ENCODE assay signal across 21 cellular contexts in the genomic region with DNA sequence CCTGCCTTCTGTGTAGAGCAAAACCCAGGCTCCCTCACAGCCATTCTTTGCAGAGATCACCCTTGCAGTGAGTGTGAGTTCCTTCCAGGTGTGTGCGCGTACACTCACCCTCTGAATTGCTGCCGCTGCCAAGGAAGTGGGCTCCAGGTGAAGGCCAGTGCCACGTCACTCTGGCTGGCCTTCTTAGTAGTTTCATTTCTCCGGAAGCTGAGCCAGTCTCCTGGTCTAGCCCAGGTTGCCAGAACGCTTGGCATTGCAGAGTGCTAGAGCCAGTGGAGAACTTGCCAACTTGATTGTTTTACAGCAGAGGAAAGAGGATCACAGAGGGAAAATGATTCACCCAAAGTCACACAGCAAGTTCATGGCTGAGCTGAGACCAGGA. TPM values are rescaled to one million over a fixed set of nuclear protein-coding genes. Genes with fewer than 3 reads are reported as not detected.
DNase-seq lines count a peak whose midpoint lies in the region; ATAC-seq and TF ChIP-seq lines count a peak whose summit lies in the region.
"Had no signal": no experiment of that assay in that cellular context is flagged by ENCODE, and none has a peak within 500 bp of the region (broad histone marks: within the 10 kb centered on the region; RNA-seq: fewer than 3 reads in every experiment).

No MANE protein-coding gene starts in this region.

- peak; percentile 37 for ATAC-seq in SK-N-SH treated with all-trans-retinoic acid at 6 μM for 48 hours
- ATAC-seq in right lobe of liver, result peak; percentile 75 to 92 (median 86)
- no peak for ATAC-seq in GM21390 (IDR thresholded peaks at IDR 0.05; ENCODE audit: unreplicated experiment)
- ATAC-seq in HG03354 (IDR thresholded peaks at IDR 0.05; ENCODE audit: poor library complexity, severe bottlenecking, unreplicated experiment), result no peak
- ATAC-seq: T-cell had no signal

- no peak overlapping the region for H3K4me2 ChIP-seq in SK-N-SH

- no peaks in the 10 kb centered on the region for H3K9me3 Mint-ChIP-seq in CD8-positive, alpha-beta memory T cell
- H3K9me3 Mint-ChIP-seq: CD4-positive, alpha-beta memory T cell; dendritic cell treated with granulocyte-macrophage colony-stimulating factor and Interleukin-4, amounts not matched to agents 40 ng/mL and 50 ng/mL, for 4 days; nephron; T-cell had no signal

- no peaks in the 10 kb centered on the region for H3K36me3 Mint-ChIP-seq in CD8-positive, alpha-beta memory T cell
- H3K36me3 Mint-ChIP-seq: CD4-positive, alpha-beta memory T cell; T-cell had no signal

- POLR2A ChIA-PET in SK-N-SH (lab: Yijun Ruan, JAX), result interaction anchor here (1.3 to 1.5 kb wide), 2 partner anchors 12 kb away, joined by 4 to 8 read pairs; a partner anchor contains a TSS
- POLR2A ChIA-PET in CD8-positive, alpha-beta memory T cell (lab: Charles Lee), result interaction anchor here (0.7 to 1.2 kb wide), 2 partner anchors 11 to 13 kb away, joined by 3 to 4 read pairs; a partner anchor contains a TSS

- no peaks in the 10 kb centered on the region for H4K20me1 ChIP-seq in SK-N-SH (ENCODE audit: insufficient read depth)

- CTCF ChIA-PET in SK-N-SH (lab: Yijun Ruan, JAX), result interaction anchor here (1.4 to 9.9 kb wide), 6 partner anchors 9 to 87 kb away, joined by 3 to 63 read pairs (median 24); a partner anchor contains a TSS
- CTCF ChIA-PET in CD8-positive, alpha-beta memory T cell (lab: Charles Lee), result interaction anchor here (0.8 to 1.9 kb wide), 7 partner anchors 11 to 110 kb away, joined by 3 to 8 read pairs (median 3); a partner anchor contains a TSS

- H3K4me1 Mint-ChIP-seq in CD8-positive, alpha-beta memory T cell, result no peaks in the 10 kb centered on the region
- H3K4me1 Mint-ChIP-seq: CD4-positive, alpha-beta memory T cell; nephron; T-cell had no signal

- TF ChIP-seq CTCF in SK-N-SH (IDR thresholded peaks at IDR 0.05) (no peak), colonic mucosa (IDR thresholded peaks at IDR 0.05) (no peak), right lobe of liver (IDR thresholded peaks at IDR 0.05) (no peak), stomach (IDR thresholded peaks at IDR 0.05) (no peak)

- intact Hi-C loops in colonic mucosa (cut with DNase I) (no loop called here), right lobe of liver (cut with DNase I) (no loop called here), stomach (cut with DNase I; ENCODE audit: low total_unique reads) (loop anchor here (5.0 kb wide), 1 partner anchor 51 kb away; a partner anchor contains a TSS)

- H3K4me3 ChIP-seq in SK-N-SH (ENCODE audit: low read depth in 2 of 2, low read length in 1 of 2) (no peak overlapping the region), colonic mucosa (no peak overlapping the region), right lobe of liver (no peak overlapping the region), stomach (no peak overlapping the region)
- H3K4me3 ChIP-seq in CD8-positive, alpha-beta memory T cell (ENCODE audit: low read length), result no peak overlapping the region
- H3K4me3 ChIP-seq: ascending aorta, sigmoid colon had no signal

- TF ChIP-seq RAD21 in SK-N-SH (IDR thresholded peaks at IDR 0.05; ENCODE audit: low read length), result no peak

- TF ChIP-seq EP300 in SK-N-SH (IDR thresholded peaks at IDR 0.05; ENCODE audit: borderline replicate concordance in 1 of 2, low read depth in 1 of 2, low read length in 1 of 2) (no peak), stomach (IDR thresholded peaks at IDR 0.05) (no peak)

- H3K27ac ChIP-seq in SK-N-SH (ENCODE audit: low read depth in 2 of 2, low read length in 1 of 2) (no peak overlapping the region), colonic mucosa (peak overlapping the region; percentile 72), right lobe of liver (peak overlapping the region in 1 of 3 donors; percentile 16), stomach (peak overlapping the region in 4 of 5 donors; percentile 26 to 74 (median 50))
- H3K27ac ChIP-seq in CD8-positive, alpha-beta memory T cell (ENCODE audit: low read depth, low read length), result no peak overlapping the region
- H3K27ac ChIP-seq: ascending aorta, sigmoid colon, WERI-Rb-1 had no signal

- DNase-seq in SK-N-SH, result no peak
- peak; percentile 63 for DNase-seq in colonic mucosa
- peak in 2 of 3 donors; percentile 55 to 79 for DNase-seq in right lobe of liver
- peak; percentile 89 for DNase-seq in stomach
- DNase-seq in CD8-positive, alpha-beta memory T cell, result no peak
- DNase-seq: 8988T; activated CD8-positive, alpha-beta memory T cell treated with anti-CD3 and anti-CD28 coated beads for 24 hours; activated effector memory CD4-positive, alpha-beta T cell treated with Interleukin-2 at 50 U/mL for 16 hours; CD4-positive, alpha-beta memory T cell; NCI-H2081 treated with DMSO at 0.1 percent for 48 hours; NCI-H526; sigmoid colon; stimulated activated CD4-positive, alpha-beta T cell treated with anti-CD3 and anti-CD28 coated beads, Interleukin-4, amount 100 ng/mL, for 24 hours; T-cell; WERI-Rb-1 had no signal

- H3F3A ChIP-seq in SK-N-SH (replicated peaks; ENCODE audit: insufficient read depth), result no peaks in the 10 kb centered on the region

- TF ChIP-seq POLR2A in right lobe of liver (IDR thresholded peaks at IDR 0.05), result no peak
- TF ChIP-seq POLR2A in stomach (IDR thresholded peaks at IDR 0.05), result no peak

- H3K4me1 ChIP-seq in SK-N-SH (ENCODE audit: control insufficient read depth in 1 of 2, insufficient read depth in 2 of 2, low read depth in 1 of 2, low read length in 1 of 2), result no peaks in the 10 kb centered on the region; a peak in 1 of 4 replicates
- peaks cover 4% of the 10 kb centered on the region for H3K4me1 ChIP-seq in colonic mucosa
- H3K4me1 ChIP-seq in right lobe of liver, result peaks cover 0 to 10% (median 4%) of the 10 kb centered on the region in 4 donors
- H3K4me1 ChIP-seq in stomach, result peaks cover 6 to 31% (median 18%) of the 10 kb centered on the region in 4 donors
- peaks cover 9% of the 10 kb centered on the region for H3K4me1 ChIP-seq in CD8-positive, alpha-beta memory T cell (ENCODE audit: insufficient read depth, low read length)

- H3K27me3 ChIP-seq in SK-N-SH (ENCODE audit: insufficient read depth), result 0 out of 2 replicates have a peak, but pooled peaks cover 5% of the 10 kb centered on the region
- no peaks in the 10 kb centered on the region for H3K27me3 ChIP-seq in colonic mucosa
- no peaks in the 10 kb centered on the region for H3K27me3 ChIP-seq in right lobe of liver
- H3K27me3 ChIP-seq in stomach, result no peaks in the 10 kb centered on the region
- no peaks in the 10 kb centered on the region for H3K27me3 ChIP-seq in CD8-positive, alpha-beta memory T cell (ENCODE audit: insufficient read depth, low read length, poor library complexity, severe bottlenecking)
- H3K27me3 ChIP-seq: ascending aorta, sigmoid colon had no signal

- 59% methylated on average over 6 of the region's 6 CpGs for WGBS in SK-N-SH (ENCODE audit: low lambda C conversion rate)
- 23% methylated on average over 6 of the region's 6 CpGs for WGBS in right lobe of liver (ENCODE audit: insufficient coverage, low coverage, low lambda C conversion rate, missing lambda C conversion rate)
- 24 to 39% (median 39%) methylated on average over 5 to 6 of the region's 6 CpGs for WGBS in stomach, 5 donors

- H3K36me3 ChIP-seq in SK-N-SH (replicated peaks in 1 of 2; ENCODE audit: control insufficient read depth in 1 of 2, insufficient read depth in 2 of 2, low read length in 1 of 2), result peaks cover 0 to 4% of the 10 kb centered on the region in 2 experiments
- H3K36me3 ChIP-seq in colonic mucosa, result no peaks in the 10 kb centered on the region
- H3K36me3 ChIP-seq in right lobe of liver, result no peaks in the 10 kb centered on the region
- H3K36me3 ChIP-seq in stomach, result peaks cover 0 to 30% (median 24%) of the 10 kb centered on the region in 4 donors
- H3K36me3 ChIP-seq in CD8-positive, alpha-beta memory T cell (ENCODE audit: insufficient read depth, low read length), result no peaks in the 10 kb centered on the region

- H3K9ac ChIP-seq in SK-N-SH, result no peak overlapping the region
- peak overlapping the region in 1 of 2 donors; percentile 28 for H3K9ac ChIP-seq in colonic mucosa (ENCODE audit: low read depth in 2 of 2, low read length in 2 of 2)

- H3K9me2 ChIP-seq in SK-N-SH, result no peaks in the 10 kb centered on the region

- H2AFZ ChIP-seq in SK-N-SH (ENCODE audit: low read depth), result no peak overlapping the region

- no peaks in the 10 kb centered on the region for H3K9me3 ChIP-seq in SK-N-SH
- no peaks in the 10 kb centered on the region for H3K9me3 ChIP-seq in colonic mucosa
- no peaks in the 10 kb centered on the region for H3K9me3 ChIP-seq in right lobe of liver
- no peaks in the 10 kb centered on the region for H3K9me3 ChIP-seq in stomach
- H3K9me3 ChIP-seq in CD8-positive, alpha-beta memory T cell (ENCODE audit: low read length), result no peaks in the 10 kb centered on the region
- H3K9me3 ChIP-seq: ascending aorta, sigmoid colon had no signal

- H3K4me3 Mint-ChIP-seq in CD8-positive, alpha-beta memory T cell, result no peak overlapping the region
- H3K4me3 Mint-ChIP-seq: CD4-positive, alpha-beta memory T cell; dendritic cell treated with granulocyte-macrophage colony-stimulating factor and Interleukin-4, amounts not matched to agents 40 ng/mL and 50 ng/mL, for 4 days; nephron; T-cell had no signal

- H3K27ac Mint-ChIP-seq in CD8-positive, alpha-beta memory T cell, result no peak overlapping the region
- H3K27ac Mint-ChIP-seq: dendritic cell treated with granulocyte-macrophage colony-stimulating factor and Interleukin-4, amounts not matched to agents 40 ng/mL and 50 ng/mL, for 4 days; T-cell had no signal

- no peaks in the 10 kb centered on the region for H3K79me2 ChIP-seq in SK-N-SH (ENCODE audit: insufficient read depth)

- H3K27me3 Mint-ChIP-seq in CD8-positive, alpha-beta memory T cell, result peaks cover 7 to 9% of the 10 kb centered on the region in 2 donors
- H3K27me3 Mint-ChIP-seq: CD4-positive, alpha-beta memory T cell had no signal

RNA-seq across cellular contexts. Expression of a gene that starts 11.0 kb away (rescaled TPM):
- polyA plus RNA-seq in SK-N-SH (2012; rRNA removed) (1.8 TPM in 2 replicates), stomach (1 to 10 TPM in 2 of 3 donors, under 1 TPM in 1; 0.81 to 2.1 (median 1.4) TPM)
- 0.92 and 0.93 TPM in 2 replicates for polyA plus RNA-seq in SK-N-SH (2012; cell fraction: cytosol; rRNA removed)
- polyA plus RNA-seq in SK-N-SH (2012; cell fraction: nucleus; rRNA removed), result 12.6 and 14.2 TPM in 2 replicates
- total RNA-seq in colonic mucosa (1 to 10 TPM; 1.8 to 2.0 TPM), right lobe of liver (1 to 10 TPM in 4 of 6 experiments, under 1 TPM in 2; 0.74 to 1.8 (median 1.2) TPM), stomach (1 to 10 TPM in 3 of 5 donors, not detected in 2; 2.0 to 4.2 (median 3.8) TPM)
- 1 to 10 TPM; 7.4 to 7.7 TPM for total RNA-seq in CD8-positive, alpha-beta memory T cell
- polyA plus RNA-seq in CD8-positive, alpha-beta memory T cell, result not detected

RNA-seq across cellular contexts. Expression of a gene that starts 11.3 kb away (rescaled TPM):
- polyA plus RNA-seq in SK-N-SH (2012; rRNA removed) (18.3 and 21.8 TPM in 2 replicates), stomach (10 to 100 TPM; 13.9 to 23.4 (median 22.9) TPM)
- 9.9 and 13.6 TPM in 2 replicates for polyA plus RNA-seq in SK-N-SH (2012; cell fraction: cytosol; rRNA removed)
- 43.9 and 56.3 TPM in 2 replicates for polyA plus RNA-seq in SK-N-SH (2012; cell fraction: nucleus; rRNA removed)
- total RNA-seq in colonic mucosa (10 to 100 TPM; 82.6 to 90.4 TPM), right lobe of liver (10 to 100 TPM; 19.6 to 24.9 (median 21.4) TPM), stomach (100 to 1,000 TPM in 1 of 5 donors, 10 to 100 TPM in 4; 63.4 to 348 (median 77.2) TPM)
- 10 to 100 TPM; 68.8 to 72.3 TPM for total RNA-seq in CD8-positive, alpha-beta memory T cell
- 21.1 TPM for polyA plus RNA-seq in CD8-positive, alpha-beta memory T cell

RNA-seq across cellular contexts. Expression of a gene that starts 19.7 kb away (rescaled TPM):
- 4.7 and 4.8 TPM in 2 replicates for polyA plus RNA-seq in SK-N-SH (2012; rRNA removed)
- 1.7 and 2.7 TPM in 2 replicates for polyA plus RNA-seq in SK-N-SH (2012; cell fraction: cytosol; rRNA removed)
- polyA plus RNA-seq in SK-N-SH (2012; cell fraction: nucleus; rRNA removed), result 6.6 and 8.6 TPM in 2 replicates
- total RNA-seq in colonic mucosa, result 10 to 100 TPM; 13.0 to 26.7 TPM
- total RNA-seq in right lobe of liver, result 1 to 10 TPM; 1.8 to 6.1 (median 2.7) TPM
- total RNA-seq in stomach, result 10 to 100 TPM in 2 of 5 donors, 1 to 10 TPM in 3; 2.9 to 16.0 (median 8.1) TPM
- polyA plus RNA-seq in stomach, result 1 to 10 TPM; 2.3 to 3.3 (median 2.3) TPM
- under 1 TPM; 0.02 to 0.04 TPM for total RNA-seq in CD8-positive, alpha-beta memory T cell
- not detected for polyA plus RNA-seq in CD8-positive, alpha-beta memory T cell

RNA-seq across cellular contexts. Expression of a gene that starts 24.1 kb away (rescaled TPM):
- polyA plus RNA-seq in SK-N-SH (2012; rRNA removed) (81.8 and 88.4 TPM in 2 replicates), stomach (10 to 100 TPM; 37.0 to 64.8 (median 41.8) TPM)
- polyA plus RNA-seq in SK-N-SH (2012; cell fraction: cytosol; rRNA removed), result 41.3 and 52.9 TPM in 2 replicates
- polyA plus RNA-seq in SK-N-SH (2012; cell fraction: nucleus; rRNA removed), result 292 and 320 TPM in 2 replicates
- total RNA-seq in colonic mucosa (10 to 100 TPM; 32.5 to 40.9 TPM), right lobe of liver (10 to 100 TPM; 24.9 to 32.8 (median 28.3) TPM), stomach (10 to 100 TPM; 10.8 to 71.2 (median 42.4) TPM)
- 10 to 100 TPM; 58.1 to 59.6 TPM for total RNA-seq in CD8-positive, alpha-beta memory T cell
- 67.7 TPM for polyA plus RNA-seq in CD8-positive, alpha-beta memory T cell

RNA-seq across cellular contexts. Expression of a gene that starts 50.5 kb away (rescaled TPM):
- polyA plus RNA-seq in SK-N-SH (2012; rRNA removed), result 24.9 and 25.3 TPM in 2 replicates
- polyA plus RNA-seq in SK-N-SH (2012; cell fraction: cytosol; rRNA removed), result 4.8 and 5.9 TPM in 2 replicates
- 152 and 250 TPM in 2 replicates for polyA plus RNA-seq in SK-N-SH (2012; cell fraction: nucleus; rRNA removed)
- 10 to 100 TPM; 11.2 to 24.0 TPM for total RNA-seq in colonic mucosa
- total RNA-seq in right lobe of liver, result 1 to 10 TPM; 1.0 to 3.7 (median 2.0) TPM
- 10 to 100 TPM; 20.1 to 64.8 (median 33.0) TPM for total RNA-seq in stomach
- 100 to 1,000 TPM in 1 of 3 donors, 10 to 100 TPM in 2; 71.4 to 119 (median 99.0) TPM for polyA plus RNA-seq in stomach
- 1 to 10 TPM in 1 of 2 experiments, under 1 TPM in 1; 0.81 to 1.5 TPM for total RNA-seq in CD8-positive, alpha-beta memory T cell
- polyA plus RNA-seq in CD8-positive, alpha-beta memory T cell, result not detected
- total RNA-seq: CD4-positive, alpha-beta memory T cell had no signal
- polyA plus RNA-seq: CD4-positive, alpha-beta memory T cell had no signal

Comparison
In these comparisons a context has a peak if more than half of its experiments do, and no peak if none do; other contexts are left out.
1. ATAC-seq: peak in SK-N-SH treated with all-trans-retinoic acid at 6 μM for 48 hours (single experiment) and right lobe of liver (4 of 4); none in GM21390 (single experiment) and HG03354 (single experiment).
2. DNase-seq: peak in colonic mucosa (single experiment), right lobe of liver (2 of 3) and stomach (single experiment); none in SK-N-SH (single experiment) and CD8-positive, alpha-beta memory T cell (0 of 5).
3. H3K27ac ChIP-seq: peak in colonic mucosa (single experiment) and stomach (4 of 5); none in SK-N-SH (0 of 2) and CD8-positive, alpha-beta memory T cell (single experiment).